Comparison of ENCODE assay signal across 9 cellular contexts in genomic region chr3:140276698-140277097, GRCh38.
A peak's percentile ranks its signal among the peaks of the same experiment; 100 is the strongest.
DNase-seq lines count a peak whose midpoint lies in the region; ATAC-seq and TF ChIP-seq lines count a peak whose summit lies in the region.
"Had no signal": no experiment of that assay in that cellular context is flagged by ENCODE, and none has a peak within 500 bp of the region (broad histone marks: within the 10 kb centered on the region; RNA-seq: fewer than 3 reads in every experiment).

No MANE protein-coding gene starts in this region.

- no peak overlapping the region for H3K9ac ChIP-seq in mammary epithelial cell (ENCODE audit: insufficient read depth, low read length)

- DNase-seq in GM06990 (ENCODE audit: extremely low read depth, insufficient read length) (no peak), NAMALWA (ENCODE audit: low spot score) (peak; percentile 45), mammary epithelial cell (peak; percentile 20), osteoblast (ENCODE audit: insufficient read length, low spot score, missing footprints) (no peak), NCI-H2107 treated with DMSO at 0.1 percent for 48 hours (lab: John Stamatoyannopoulos, UW; ENCODE audit: unreplicated experiment) (no peak)
- DNase-seq in activated CD4-positive, alpha-beta memory T cell treated with anti-CD3 and anti-CD28 coated beads for 36 hours: no peak
- no peak for DNase-seq in stimulated activated CD4-positive, alpha-beta T cell treated with anti-CD3 and anti-CD28 coated beads, Interleukin-2, amount 100 ng/mL, for 24 hours

- CTCF ChIA-PET in mammary epithelial cell (lab: Charles Lee; ENCODE audit: low non-redundant PET): interaction anchor here (1.1 kb wide), 1 partner anchor 156 kb away, joined by 5 read pairs; no protein-coding TSS in a partner anchor
- CTCF ChIA-PET in activated CD4-positive, alpha-beta memory T cell treated with anti-CD3 and anti-CD28 coated beads for 36 hours (lab: Charles Lee): no interaction called here

- WGBS in mammary epithelial cell (ENCODE audit: low coverage, missing lambda C conversion rate): 86% methylated on average over 3 of the region's 3 CpGs

- H4K20me1 ChIP-seq in mammary epithelial cell (ENCODE audit: insufficient read depth, low read length) (no peaks in the 10 kb centered on the region), osteoblast (ENCODE audit: insufficient read depth, low read length) (no peaks in the 10 kb centered on the region)

- H3K4me1 ChIP-seq in mammary epithelial cell (ENCODE audit: insufficient read depth, low read length): peaks cover 9% of the 10 kb centered on the region
- H3K4me1 ChIP-seq in osteoblast (ENCODE audit: insufficient read depth, low read length): peaks cover 4% of the 10 kb centered on the region

- H3K4me1 Mint-ChIP-seq in activated CD4-positive, alpha-beta memory T cell treated with anti-CD3 and anti-CD28 coated beads for 36 hours (ENCODE audit: low read depth): no peaks in the 10 kb centered on the region
- no peaks in the 10 kb centered on the region for H3K4me1 Mint-ChIP-seq in stimulated activated memory B cell treated with anti-CD40 and anti-IgM and Interleukin-4, amounts not matched to agents 10 μg/mL and 1 μg/mL and 100 μg/mL, for 72 hours

- dilution Hi-C loops in mammary epithelial cell (cut with HindIII; ENCODE audit: low sequenced_read_pairs): loop anchor here (10.0 kb wide), 1 partner anchor 58 kb away; no protein-coding TSS in a partner anchor

- no peak overlapping the region for H3K4me3 ChIP-seq in GM06990 (replicated peaks; ENCODE audit: low read depth, low read length)
- no peak overlapping the region for H3K4me3 ChIP-seq in mammary epithelial cell (replicated peaks in 1 of 3; ENCODE audit: insufficient read depth in 1 of 3, low read depth in 2 of 3, low read length in 3 of 3)
- no peak overlapping the region for H3K4me3 ChIP-seq in osteoblast (ENCODE audit: insufficient read depth, low read length)

- peak; percentile 57 for TF ChIP-seq CTCF in GM06990 (IDR thresholded peaks at IDR 0.05; ENCODE audit: insufficient read depth, low read length, poor library complexity, severe bottlenecking)
- peak; percentile 43 to 60 for TF ChIP-seq CTCF in mammary epithelial cell (conservative IDR thresholded peaks at IDR 0.05 in 1 of 2, IDR thresholded peaks at IDR 0.05 in 1 of 2; ENCODE audit: extremely low read depth in 1 of 2, insufficient read depth in 1 of 2, low read depth in 1 of 2, low read length in 2 of 2)
- TF ChIP-seq CTCF in osteoblast (IDR thresholded peaks at IDR 0.05; ENCODE audit: extremely low read depth, low read depth, low read length): peak; percentile 46

- H3K4me2 ChIP-seq in mammary epithelial cell (ENCODE audit: insufficient read depth, low read depth, low read length): no peak overlapping the region
- no peak overlapping the region for H3K4me2 ChIP-seq in osteoblast (ENCODE audit: insufficient read depth, low read length)

- no peaks in the 10 kb centered on the region for H3K27me3 Mint-ChIP-seq in activated CD4-positive, alpha-beta memory T cell treated with anti-CD3 and anti-CD28 coated beads for 36 hours
- no peaks in the 10 kb centered on the region for H3K27me3 Mint-ChIP-seq in stimulated activated memory B cell treated with anti-CD40 and anti-IgM and Interleukin-4, amounts not matched to agents 10 μg/mL and 1 μg/mL and 100 μg/mL, for 72 hours
- H3K27me3 Mint-ChIP-seq: activated naive CD8-positive, alpha-beta T cell had no signal

- H3K36me3 ChIP-seq in GM06990 (ENCODE audit: control insufficient read depth, insufficient read depth, low read length) (no peaks in the 10 kb centered on the region), mammary epithelial cell (ENCODE audit: insufficient read depth, low read length) (no peaks in the 10 kb centered on the region), osteoblast (ENCODE audit: insufficient read depth, low read length) (no peaks in the 10 kb centered on the region)

- POLR2A ChIA-PET in activated CD4-positive, alpha-beta memory T cell treated with anti-CD3 and anti-CD28 coated beads for 36 hours (lab: Charles Lee): no interaction called here

- in situ Hi-C loops in mammary epithelial cell (cut with MboI; ENCODE audit: low sequenced_read_pairs in 2 of 2): no loop called here

- H3K9me3 ChIP-seq in mammary epithelial cell (replicated peaks; ENCODE audit: insufficient read depth, low read length) (no peaks in the 10 kb centered on the region), osteoblast (ENCODE audit: low read depth, low read length) (no peaks in the 10 kb centered on the region)

- no TSS peak for BruUV-seq in mammary epithelial cell (replicated peaks; lab: Mats Ljungman, UMichigan)

- H3K27ac ChIP-seq in mammary epithelial cell (ENCODE audit: insufficient read depth, low read depth, low read length) (no peak overlapping the region), osteoblast (ENCODE audit: low read depth, low read length) (no peak overlapping the region)

- no peak overlapping the region for H3K4me3 Mint-ChIP-seq in activated CD4-positive, alpha-beta memory T cell treated with anti-CD3 and anti-CD28 coated beads for 36 hours
- no peak overlapping the region for H3K4me3 Mint-ChIP-seq in stimulated activated memory B cell treated with anti-CD40 and anti-IgM and Interleukin-4, amounts not matched to agents 10 μg/mL and 1 μg/mL and 100 μg/mL, for 72 hours
- H3K4me3 Mint-ChIP-seq: activated naive CD8-positive, alpha-beta T cell had no signal

- H3K36me3 Mint-ChIP-seq in activated CD4-positive, alpha-beta memory T cell treated with anti-CD3 and anti-CD28 coated beads for 36 hours: no peaks in the 10 kb centered on the region
- no peaks in the 10 kb centered on the region for H3K36me3 Mint-ChIP-seq in stimulated activated memory B cell treated with anti-CD40 and anti-IgM and Interleukin-4, amounts not matched to agents 10 μg/mL and 1 μg/mL and 100 μg/mL, for 72 hours
- H3K36me3 Mint-ChIP-seq: activated naive CD8-positive, alpha-beta T cell had no signal

- no peaks in the 10 kb centered on the region for H3K9me3 Mint-ChIP-seq in activated CD4-positive, alpha-beta memory T cell treated with anti-CD3 and anti-CD28 coated beads for 36 hours
- H3K9me3 Mint-ChIP-seq in stimulated activated memory B cell treated with anti-CD40 and anti-IgM and Interleukin-4, amounts not matched to agents 10 μg/mL and 1 μg/mL and 100 μg/mL, for 72 hours: peaks cover 3% of the 10 kb centered on the region

- H2AFZ ChIP-seq in mammary epithelial cell (ENCODE audit: low read depth, low read length) (no peak overlapping the region), osteoblast (ENCODE audit: low read length) (no peak overlapping the region)

- no peaks in the 10 kb centered on the region for H3K79me2 ChIP-seq in mammary epithelial cell (ENCODE audit: insufficient read depth, low read length)
- H3K79me2 ChIP-seq in osteoblast (ENCODE audit: insufficient read depth, low read length): no peaks in the 10 kb centered on the region

- H3K27me3 ChIP-seq in GM06990 (replicated peaks; ENCODE audit: control insufficient read depth, insufficient read depth, low read length): peaks cover 3% of the 10 kb centered on the region; the same call in 1 of the 2 replicates
- peaks cover 6% of the 10 kb centered on the region for H3K27me3 ChIP-seq in mammary epithelial cell (ENCODE audit: insufficient read depth, low read length)
- peaks cover 11% of the 10 kb centered on the region for H3K27me3 ChIP-seq in osteoblast (ENCODE audit: insufficient read depth, low read length)

- intact Hi-C loops in mammary epithelial cell (cut with micrococcal nuclease): loop anchor here (5.0 kb wide), 1 partner anchor 221 kb away; no protein-coding TSS in a partner anchor
- intact Hi-C loops in activated CD4-positive, alpha-beta memory T cell treated with anti-CD3 and anti-CD28 coated beads for 36 hours (cut with micrococcal nuclease): no loop called here

- H3K27ac Mint-ChIP-seq in activated CD4-positive, alpha-beta memory T cell treated with anti-CD3 and anti-CD28 coated beads for 36 hours: no peak overlapping the region
- H3K27ac Mint-ChIP-seq in stimulated activated memory B cell treated with anti-CD40 and anti-IgM and Interleukin-4, amounts not matched to agents 10 μg/mL and 1 μg/mL and 100 μg/mL, for 72 hours: no peak overlapping the region
- H3K27ac Mint-ChIP-seq: activated naive CD8-positive, alpha-beta T cell had no signal

- no peak for ATAC-seq in stimulated activated memory B cell treated with anti-CD40 and anti-IgM and Interleukin-4, amounts not matched to agents 10 μg/mL and 1 μg/mL and 100 μg/mL, for 72 hours

Comparison
In these comparisons a context has a peak if more than half of its experiments do, and no peak if none do; other contexts are left out.
1. DNase-seq: peak in NAMALWA (single experiment) and mammary epithelial cell (single experiment); none in GM06990 (single experiment), osteoblast (single experiment), activated CD4-positive, alpha-beta memory T cell treated with anti-CD3 and anti-CD28 coated beads for 36 hours (single experiment), stimulated activated CD4-positive, alpha-beta T cell treated with anti-CD3 and anti-CD28 coated beads, Interleukin-2, amount 100 ng/mL, for 24 hours (0 of 2) and NCI-H2107 treated with DMSO at 0.1 percent for 48 hours (single experiment).
2. Peak in every context shown above with its lines, with median percentiles within 50 percentile points of each other: CTCF ChIP-seq.